8 cellular contexts compared by ENCODE assay signal in genomic region chr7:21945374-21946227, GRCh38. TPM values are rescaled to one million over a fixed set of nuclear protein-coding genes. Genes with fewer than 3 reads are reported as not detected.
DNase-seq lines count a peak whose midpoint lies in the region; ATAC-seq and TF ChIP-seq lines count a peak whose summit lies in the region.

Gene CDCA7L (minus strand): TSS chr7:21945899. CDS start chr7:21945804, 95 bp downstream.

- DNase-seq in DMS53 (lab: John Stamatoyannopoulos, UW) (peak; percentile 99), Panc1 (ENCODE audit: low read depth, low spot score) (peak; percentile 17), activated gamma-delta T cell (lab: John Stamatoyannopoulos, UW) (peak; percentile 15), foreskin keratinocyte (peak; percentile 67 to 81), testis (peak; percentile 83)

- peak within 1 kb of the TSS; percentile 97 for H2AFZ ChIP-seq in neuron (ENCODE audit: low read depth, low read length)

- no peak for TF ChIP-seq POLR2A in testis (IDR thresholded peaks at IDR 0.05)

- TF ChIP-seq CTCF in Panc1 (IDR thresholded peaks at IDR 0.05), result no peak
- TF ChIP-seq CTCF in foreskin keratinocyte (conservative IDR thresholded peaks at IDR 0.05), result peak; percentile 11
- TF ChIP-seq CTCF in testis (IDR thresholded peaks at IDR 0.05), result no peak

- H3K36me3 ChIP-seq in HUES64 (ENCODE audit: insufficient read depth, low read length) (no peaks in the 10 kb centered on the region), Panc1 (ENCODE audit: control insufficient read depth, insufficient read depth, low read length) (no peaks in the 10 kb centered on the region; the same call in 1 of the 2 replicates), neuron (ENCODE audit: insufficient read depth, low read length) (no peaks in the 10 kb centered on the region), testis (ENCODE audit: low read depth, missing control alignments) (no peaks in the 10 kb centered on the region)

- intact Hi-C loops in Panc1 (cut with micrococcal nuclease; ENCODE audit: unreplicated experiment) (no loop called here), testis (cut with DNase I; ENCODE audit: low total_unique reads) (no loop called here)

- no peaks in the 10 kb centered on the region for H3K9me3 ChIP-seq in HUES64 (ENCODE audit: insufficient read depth, low read depth, low read length)
- no peaks in the 10 kb centered on the region for H3K9me3 ChIP-seq in Panc1 (ENCODE audit: control insufficient read depth, insufficient read depth, low read depth, low read length)
- no peaks in the 10 kb centered on the region for H3K9me3 ChIP-seq in neuron (ENCODE audit: low read length)
- H3K9me3 ChIP-seq in testis, result no peaks in the 10 kb centered on the region

- CTCF ChIA-PET in Panc1 (lab: Charles Lee), result no interaction called here

- WGBS in HUES64, result under 1% methylated on average over 86 of the region's 86 CpGs
- WGBS in testis, 2 donors, result 0% methylated on average over 32 to 53 of the region's 86 CpGs

- POLR2A ChIA-PET in Panc1 (lab: Charles Lee), result interaction anchor here (0.8 kb wide), 1 partner anchor 22 kb away, joined by 4 read pairs; no protein-coding TSS in a partner anchor

- H3K27me3 ChIP-seq in HUES64 (ENCODE audit: insufficient read depth, low read length) (peaks cover 5% of the 10 kb centered on the region; the same call in 1 of the 2 replicates), Panc1 (ENCODE audit: control insufficient read depth, insufficient read depth, low read length) (no peaks in the 10 kb centered on the region; the same call in 1 of the 2 replicates), foreskin keratinocyte (no peaks in the 10 kb centered on the region), neuron (ENCODE audit: insufficient read depth, low read length) (peaks cover 13% of the 10 kb centered on the region), testis (no peaks in the 10 kb centered on the region)

- peak within 1 kb of the TSS; percentile 97 for H3K9ac ChIP-seq in HUES64 (ENCODE audit: low read depth, low read length)

- H3K4me1 ChIP-seq in HUES64 (ENCODE audit: insufficient read depth, low read length), result peaks cover 41% of the 10 kb centered on the region
- peaks cover 16% of the 10 kb centered on the region for H3K4me1 ChIP-seq in Panc1 (ENCODE audit: control insufficient read depth, insufficient read depth, low read length)
- H3K4me1 ChIP-seq in foreskin keratinocyte, result peaks cover 36% of the 10 kb centered on the region
- peaks cover 25% of the 10 kb centered on the region for H3K4me1 ChIP-seq in neuron (ENCODE audit: insufficient read depth, low read length)
- no peaks in the 10 kb centered on the region for H3K4me1 ChIP-seq in testis

- H3K4me3 ChIP-seq in HUES64 (ENCODE audit: low read length), result peak within 1 kb of the TSS; percentile 83
- H3K4me3 ChIP-seq in Panc1 (ENCODE audit: low read depth in 2 of 2, low read length in 2 of 2), result peak within 1 kb of the TSS; percentile 68 to 93
- H3K4me3 ChIP-seq in neuron (ENCODE audit: low read length), result peak within 1 kb of the TSS; percentile 86
- H3K4me3 ChIP-seq in testis, result peak within 1 kb of the TSS; percentile 46 to 67

- BruUV-seq in Panc1 (replicated peaks; lab: Mats Ljungman, UMichigan), result no TSS peak

- peak within 1 kb of the TSS; percentile 92 for H3K27ac ChIP-seq in HUES64 (ENCODE audit: low read depth, low read length)
- H3K27ac ChIP-seq in Panc1 (ENCODE audit: low read length), result peak within 1 kb of the TSS; percentile 86
- peak within 1 kb of the TSS; percentile 96 for H3K27ac ChIP-seq in foreskin keratinocyte
- H3K27ac ChIP-seq in testis, result peak within 1 kb of the TSS; percentile 29 to 67

- in situ Hi-C loops in Panc1 (cut with HindIII; ENCODE audit: low pct_unique_long_range_greater_than_20kb, low sequenced_read_pairs), result no loop called here

- peak; percentile 89 for ATAC-seq in GM21528 (IDR thresholded peaks at IDR 0.05; ENCODE audit: low FRiP score, unreplicated experiment)
- peak; percentile 96 for ATAC-seq in Panc1
- ATAC-seq in foreskin keratinocyte, result peak; percentile 85

RNA-seq across cellular contexts. Expression of gene CDCA7L, which starts in this region (rescaled TPM):
- polyA plus RNA-seq in HUES64 (2013, experiment 1 of 2), result 73.6 TPM
- 83.2 TPM for polyA plus RNA-seq in HUES64 (2013, experiment 2 of 2)
- 46.1 TPM for total RNA-seq in Panc1 (2021; ENCODE audit: unreplicated experiment)
- polyA plus RNA-seq in Panc1 (2012; ENCODE audit: insufficient read length), result 25.7 TPM
- total RNA-seq in foreskin keratinocyte, result 59.7 and 60.7 TPM in 2 replicates
- 30.5 and 34.1 TPM in 2 replicates for polyA plus RNA-seq in foreskin keratinocyte
- total RNA-seq in testis, result 10 to 100 TPM; 46.1 to 47.1 TPM
- polyA plus RNA-seq in testis (ENCODE audit: insufficient read depth, low read depth, low replicate concordance), result 39.9 TPM

Comparison
In these comparisons a context has a peak if more than half of its experiments do, and no peak if none do; other contexts are left out.
1. Peak in every context shown above with its lines: DNase-seq, ATAC-seq, H3K4me3 ChIP-seq and H3K27ac ChIP-seq.
2. DNase-seq: peak in every context shown above with its lines; median percentile 99 in DMS53; 83 in testis; 74 in foreskin keratinocyte; 17 in Panc1; 15 in activated gamma-delta T cell.